Comparison of ENCODE assay signal across 8 cellular contexts in genomic region chr2:20350105-20350712, GRCh38. TPM values are rescaled to one million over a fixed set of nuclear protein-coding genes. Genes with fewer than 3 reads are reported as not detected.
A peak's percentile ranks its signal among the peaks of the same experiment; 100 is the strongest.
DNase-seq lines count a peak whose midpoint lies in the region; FAIRE-seq and TF ChIP-seq lines count a peak whose summit lies in the region.

No MANE protein-coding gene starts in this region.

- in situ Hi-C loops in GM13977 (cut with MboI; ENCODE audit: low pct_unique_long_range_greater_than_20kb, low sequenced_read_pairs, unreplicated experiment): no loop called here
- in situ Hi-C loops in ACHN (cut with HindIII; ENCODE audit: low pct_ligation_motif_present, low pct_unique_long_range_greater_than_20kb, low sequenced_read_pairs): no loop called here

- DNase-seq in GM13977 (ENCODE audit: low spot score) (peak; percentile 63), H54 (ENCODE audit: insufficient read length, low spot score) (peak; percentile 40), LHCN-M2 (ENCODE audit: low read depth) (peak; percentile 33), left kidney (ENCODE audit: low read depth, low spot score) (peak; percentile 87), ACHN (no peak)
- DNase-seq in central memory CD4-positive, alpha-beta T cell: peak; percentile 59
- DNase-seq in stimulated activated CD4-positive, alpha-beta T cell treated with anti-CD3 and anti-CD28 coated beads, Interleukin-2, amount 100 ng/mL, for 4 hours (ENCODE audit: low read depth): peak; percentile 27

- H3K27ac ChIP-seq in VCaP: peak overlapping the region; percentile 100

- TF ChIP-seq POLR2A in H54 (IDR thresholded peaks at IDR 0.05; ENCODE audit: low read depth, low read length): peak; percentile 38; the same call in 1 of the 2 replicates

- TF ChIP-seq CTCF in GM13977 (IDR thresholded peaks at IDR 0.05; ENCODE audit: extremely low read depth, insufficient read depth, missing control alignments): no peak
- TF ChIP-seq CTCF in VCaP (conservative IDR thresholded peaks at IDR 0.05): no peak

- no peak for FAIRE-seq in H54 (lab: Jason Lieb, UNC)

RNA-seq across cellular contexts. Expression of gene PUM2, which starts 0.4 kb away (rescaled TPM):
- total RNA-seq in LHCN-M2 (2014; rRNA removed): 21.2 and 27.4 TPM in 2 replicates
- 14.0 TPM for polyA plus RNA-seq in LHCN-M2 (2012)
